In genomic region chr11:39432929-39433328, GRCh38 we compare ENCODE assay signal across 28 cellular contexts.
"Had no signal": no experiment of that assay in that cellular context is flagged by ENCODE, and none has a peak within 500 bp of the region (broad histone marks: within the 10 kb centered on the region; RNA-seq: fewer than 3 reads in every experiment).

No MANE protein-coding gene starts in this region.

- FAIRE-seq: colon, endometrium, endothelial cell of umbilical vein, frontal cortex had no signal

- H3K36me3 ChIP-seq: colonic mucosa, esophagus muscularis mucosa, esophagus squamous epithelium, gastrocnemius medialis, gastroesophageal sphincter, heart left ventricle, heart right ventricle had no signal

- H3K4me1 ChIP-seq: colonic mucosa, esophagus muscularis mucosa, esophagus squamous epithelium, foreskin keratinocyte, gastrocnemius medialis, gastroesophageal sphincter, heart left ventricle, heart right ventricle had no signal

- H3K4me3 ChIP-seq: colonic mucosa, coronary artery, dorsolateral prefrontal cortex, esophagus muscularis mucosa, esophagus squamous epithelium, gastrocnemius medialis, gastroesophageal sphincter, heart left ventricle, heart right ventricle had no signal

- H3K9me3 ChIP-seq: colonic mucosa, esophagus muscularis mucosa, esophagus squamous epithelium, gastrocnemius medialis, gastroesophageal sphincter, heart left ventricle had no signal

- H3K27ac ChIP-seq: colonic mucosa, coronary artery, dorsolateral prefrontal cortex, epithelial cell of prostate, esophagus muscularis mucosa, esophagus squamous epithelium, foreskin keratinocyte, gastrocnemius medialis, gastroesophageal sphincter, heart left ventricle, heart right ventricle had no signal

- DNase-seq: colonic mucosa; cortex of kidney; dermis blood vessel endothelial cell; dorsolateral prefrontal cortex; effector CD4-positive, alpha-beta T cell; effector CD8-positive, alpha-beta T cell; effector memory CD4-positive, alpha-beta T cell; effector memory CD8-positive, alpha-beta T cell; endodermal cell; erythroblast; esophagus squamous epithelium; foreskin fibroblast; foreskin keratinocyte; foreskin melanocyte; gastrocnemius medialis; glutamatergic neuron; head of caudate nucleus; heart left ventricle; heart right ventricle had no signal

- ATAC-seq: effector memory CD8-positive, alpha-beta T cell; esophagus mucosa; foreskin keratinocyte; gastrocnemius medialis; gastroesophageal sphincter; heart left ventricle; heart right ventricle had no signal

- H3K27me3 ChIP-seq: colonic mucosa, dorsolateral prefrontal cortex, esophagus muscularis mucosa, esophagus squamous epithelium, foreskin keratinocyte, gastrocnemius medialis, gastroesophageal sphincter, heart left ventricle, heart right ventricle had no signal
